13 cellular contexts compared by ENCODE assay signal in the genomic region with DNA sequence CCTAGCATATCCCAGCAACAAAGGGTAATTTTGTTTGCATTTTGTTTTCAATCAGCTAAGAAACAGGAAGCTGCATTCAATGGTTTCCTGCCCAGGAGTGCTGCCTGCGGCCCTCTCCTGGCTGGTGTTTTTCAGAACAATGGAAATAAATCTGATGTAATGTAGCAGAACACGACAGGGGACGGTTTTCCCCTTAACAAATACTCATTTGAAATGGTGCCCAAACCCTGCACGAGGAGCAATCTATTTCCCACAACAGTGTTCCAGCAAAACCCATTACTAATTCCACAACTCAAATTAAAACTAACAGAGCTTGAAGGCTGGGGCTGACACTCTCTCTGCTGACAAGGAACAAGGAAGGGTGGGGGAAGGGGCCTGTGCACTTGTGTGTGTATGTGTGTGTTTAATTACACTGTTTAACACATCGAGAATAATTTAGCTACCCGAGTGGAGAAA. TPM values are rescaled to one million over a fixed set of nuclear protein-coding genes. Genes with fewer than 3 reads are reported as not detected.
DNase-seq lines count a peak whose midpoint lies in the region; ATAC-seq, FAIRE-seq and TF ChIP-seq lines count a peak whose summit lies in the region.
"Had no signal": no experiment of that assay in that cellular context is flagged by ENCODE, and none has a peak within 500 bp of the region (broad histone marks: within the 10 kb centered on the region; RNA-seq: fewer than 3 reads in every experiment).

No MANE protein-coding gene starts in this region.

- peaks cover 0 to 35% (median 0%) of the 10 kb centered on the region in 11 experiments; a peak in 4 of 22 replicates for H3K27me3 ChIP-seq in BLaER1 treated with 17β-estradiol and CSF1 and Interleukin-3, amounts not matched to agents 10 nM and 100 nM

- peak overlapping the region in 9 of 11 experiments; percentile 46 to 75 (median 60); a peak in 19 of 22 replicates for H3K27ac ChIP-seq in BLaER1 treated with 17β-estradiol and CSF1 and Interleukin-3, amounts not matched to agents 10 nM and 100 nM
- H3K27ac ChIP-seq: SJSA1 had no signal

- peaks cover 16 to 33% (median 28%) of the 10 kb centered on the region in 10 experiments for H3K4me1 ChIP-seq in BLaER1 treated with 17β-estradiol and CSF1 and Interleukin-3, amounts not matched to agents 10 nM and 100 nM
- H3K4me1 ChIP-seq: SJSA1 had no signal

- H3K27me3 Mint-ChIP-seq in T-helper 17 cell = peaks cover 16% of the 10 kb centered on the region

- H3K36me3 Mint-ChIP-seq in T-helper 17 cell (ENCODE audit: low read depth) = peaks cover 2% of the 10 kb centered on the region

- peak overlapping the region; percentile 8 for H3K27ac Mint-ChIP-seq in T-helper 17 cell

- FAIRE-seq in GM19239 (lab: Jason Lieb, UNC) = no peak
- FAIRE-seq: kidney had no signal

- peak overlapping the region in 1 of 10 experiments; percentile 10; a peak in 1 of 20 replicates for H3K4me3 ChIP-seq in BLaER1 treated with 17β-estradiol and CSF1 and Interleukin-3, amounts not matched to agents 10 nM and 100 nM
- H3K4me3 ChIP-seq: SJSA1 had no signal

- ATAC-seq in T-helper 17 cell (no peak), HG02938 (IDR thresholded peaks at IDR 0.05; ENCODE audit: unreplicated experiment) (no peak)

- no peaks in the 10 kb centered on the region for H4K20me1 ChIP-seq in BLaER1 treated with 17β-estradiol and CSF1 and Interleukin-3, amounts not matched to agents 10 nM and 100 nM

- H3K4me2 ChIP-seq in BLaER1 treated with 17β-estradiol and CSF1 and Interleukin-3, amounts not matched to agents 10 nM and 100 nM = peak overlapping the region; percentile 60 to 81 (median 73)

- no peak overlapping the region for H3K4me3 Mint-ChIP-seq in T-helper 17 cell

- no peaks in the 10 kb centered on the region for H3K9me3 ChIP-seq in BLaER1 treated with 17β-estradiol and CSF1 and Interleukin-3, amounts not matched to agents 10 nM and 100 nM (replicated peaks in 1 of 11)
- no peaks in the 10 kb centered on the region for H3K9me3 ChIP-seq in T-helper 17 cell (ENCODE audit: control insufficient read depth, low read length, poor library complexity, severe bottlenecking)
- H3K9me3 ChIP-seq: SJSA1 had no signal

- H3K9ac ChIP-seq in BLaER1 treated with 17β-estradiol and CSF1 and Interleukin-3, amounts not matched to agents 10 nM and 100 nM = peak overlapping the region in 9 of 11 experiments; percentile 1 to 45 (median 15); a peak in 7 of 22 replicates

- H3K36me3 ChIP-seq in BLaER1 treated with 17β-estradiol and CSF1 and Interleukin-3, amounts not matched to agents 10 nM and 100 nM = no peaks in the 10 kb centered on the region
- H3K36me3 ChIP-seq: SJSA1 had no signal

- TF ChIP-seq POLR2A in erythroblast (IDR thresholded peaks at IDR 0.05; ENCODE audit: low read length) = no peak

- peaks cover 13% of the 10 kb centered on the region for H3K4me1 Mint-ChIP-seq in T-helper 17 cell

- DNase-seq in DMS153 treated with DMSO at 0.1 percent for 48 hours (lab: John Stamatoyannopoulos, UW; ENCODE audit: unreplicated experiment) = peak; percentile 59
- no peak for DNase-seq in T-helper 17 cell
- peak; percentile 86 for DNase-seq in left kidney (ENCODE audit: low read depth, low spot score)
- no peak for DNase-seq in GM19239 (ENCODE audit: insufficient read length, low spot score)
- no peak for DNase-seq in erythroblast (lab: John Stamatoyannopoulos, UW)
- DNase-seq in NCI-H82 (lab: John Stamatoyannopoulos, UW) = no peak
- DNase-seq: activated CD4-positive, CD25-positive, alpha-beta regulatory T cell; kidney; stimulated activated CD4-positive, alpha-beta T cell treated with anti-CD3 and anti-CD28 coated beads, Interleukin-2, amount 100 ng/mL, for 48 hours had no signal

RNA-seq across cellular contexts. Expression of a gene that starts 8.7 kb away (rescaled TPM):
- not detected for total RNA-seq in T-helper 17 cell
- total RNA-seq: osteoblast, SJSA1 had no signal

Comparison
In these comparisons a context has a peak if more than half of its experiments do, and no peak if none do; other contexts are left out.
1. DNase-seq: peak in DMS153 treated with DMSO at 0.1 percent for 48 hours (single experiment) and left kidney (single experiment); none in T-helper 17 cell (0 of 3), GM19239 (single experiment), erythroblast (0 of 2) and NCI-H82 (single experiment).